ENCODE assay signal across 8 cellular contexts in the genomic region with DNA sequence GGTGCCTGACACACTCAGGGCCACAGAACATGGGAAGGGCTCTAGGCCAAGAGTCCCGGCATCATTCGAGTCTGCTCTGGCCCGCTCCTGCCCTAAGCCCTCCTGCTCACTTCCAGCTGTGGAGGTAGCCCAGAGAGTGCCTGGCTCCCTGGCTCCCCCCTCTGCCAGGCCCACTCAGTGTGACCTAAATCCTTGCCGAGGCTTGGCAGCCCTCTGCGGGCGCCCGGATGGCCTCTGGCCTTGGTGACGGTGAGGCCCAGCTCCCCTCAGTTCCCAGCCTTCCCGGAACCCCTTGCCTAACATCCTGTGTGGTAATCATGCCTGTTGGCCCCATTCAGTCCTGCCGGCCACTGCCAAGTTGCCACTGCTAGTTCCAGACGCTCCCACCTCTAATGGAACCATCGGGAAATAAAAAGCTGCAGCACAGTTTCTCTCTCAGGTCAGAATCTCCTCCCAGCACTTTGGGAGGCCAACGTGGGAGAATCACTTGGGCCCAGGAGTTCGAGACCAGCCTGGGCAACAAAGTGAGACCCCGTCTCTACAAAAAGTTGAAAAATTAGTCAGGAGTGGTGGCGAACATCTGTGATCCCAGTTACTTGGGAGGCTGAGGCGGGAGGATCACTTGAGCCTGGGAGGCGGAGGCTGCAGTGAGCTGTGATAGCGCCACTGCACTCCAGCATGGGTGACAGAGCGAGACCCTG. TPM values are rescaled to one million over a fixed set of nuclear protein-coding genes. Genes with fewer than 3 reads are reported as not detected.
DNase-seq lines count a peak whose midpoint lies in the region; ATAC-seq and TF ChIP-seq lines count a peak whose summit lies in the region.

No MANE protein-coding gene starts in this region.

- H3K36me3 ChIP-seq in adrenal gland (replicated peaks in 1 of 2) = no peaks in the 10 kb centered on the region
- H3K36me3 ChIP-seq in gastrocnemius medialis = no peaks in the 10 kb centered on the region

- 35 to 50% (median 44%) methylated on average over 11 to 20 of the region's 20 CpGs for WGBS in adrenal gland, 4 donors

- H3K27me3 ChIP-seq in adrenal gland (no peaks in the 10 kb centered on the region), gastrocnemius medialis (no peaks in the 10 kb centered on the region)

- H3K4me3 ChIP-seq in adrenal gland (no peak overlapping the region), gastrocnemius medialis (peak overlapping the region in 3 of 4 donors; percentile 44 to 77 (median 56))

- peaks cover 2 to 12% of the 10 kb centered on the region in 2 donors for H3K36me3 Mint-ChIP-seq in stimulated activated naive B cell treated with anti-CD40 and anti-IgM and Interleukin-4, amounts not matched to agents 10 μg/mL and 1 μg/mL and 100 μg/mL, for 72 hours

- DNase-seq in GM04504 (ENCODE audit: low read depth) = peak; percentile 60
- peak; percentile 89 to 98 (median 98) for DNase-seq in adrenal gland
- peak in 39 of 51 donors; percentile 15 to 87 (median 56) for DNase-seq in hypothalamus (lab: John Stamatoyannopoulos, UW)
- peak; percentile 80 to 97 for DNase-seq in gastrocnemius medialis
- no peak for DNase-seq in stimulated activated naive B cell treated with anti-CD40 and anti-IgM and Interleukin-4, amounts not matched to agents 10 μg/mL and 1 μg/mL and 100 μg/mL, for 72 hours
- DNase-seq in DMS79 (lab: John Stamatoyannopoulos, UW) = no peak
- DNase-seq in NCI-H2081 treated with DMSO at 0.1 percent for 48 hours (lab: John Stamatoyannopoulos, UW) = no peak

- peak in 2 of 6 experiments; percentile 19 to 20 for TF ChIP-seq CTCF in adrenal gland (IDR thresholded peaks at IDR 0.05)
- no peak for TF ChIP-seq CTCF in gastrocnemius medialis (IDR thresholded peaks at IDR 0.05 in 4 of 5, conservative IDR thresholded peaks at IDR 0.05 in 1 of 5)

- no peaks in the 10 kb centered on the region for H3K9me3 Mint-ChIP-seq in stimulated activated naive B cell treated with anti-CD40 and anti-IgM and Interleukin-4, amounts not matched to agents 10 μg/mL and 1 μg/mL and 100 μg/mL, for 72 hours

- H3K27ac Mint-ChIP-seq in stimulated activated naive B cell treated with anti-CD40 and anti-IgM and Interleukin-4, amounts not matched to agents 10 μg/mL and 1 μg/mL and 100 μg/mL, for 72 hours = no peak overlapping the region

- H3K27ac ChIP-seq in adrenal gland (peak overlapping the region; percentile 87 to 100 (median 94)), gastrocnemius medialis (peak overlapping the region; percentile 86 to 99 (median 92))

- no peaks in the 10 kb centered on the region for H3K27me3 Mint-ChIP-seq in stimulated activated naive B cell treated with anti-CD40 and anti-IgM and Interleukin-4, amounts not matched to agents 10 μg/mL and 1 μg/mL and 100 μg/mL, for 72 hours

- H3K4me3 Mint-ChIP-seq in stimulated activated naive B cell treated with anti-CD40 and anti-IgM and Interleukin-4, amounts not matched to agents 10 μg/mL and 1 μg/mL and 100 μg/mL, for 72 hours = no peak overlapping the region

- H3K4me1 Mint-ChIP-seq in stimulated activated naive B cell treated with anti-CD40 and anti-IgM and Interleukin-4, amounts not matched to agents 10 μg/mL and 1 μg/mL and 100 μg/mL, for 72 hours = peaks cover 17 to 32% of the 10 kb centered on the region in 2 donors

- in situ Hi-C loops in gastrocnemius medialis (cut with MboI; ENCODE audit: low sequenced_read_pairs in 4 of 4) = no loop called here

- H3K9me3 ChIP-seq in adrenal gland (replicated peaks in 1 of 3) (no peaks in the 10 kb centered on the region), gastrocnemius medialis (no peaks in the 10 kb centered on the region)

- H3K4me1 ChIP-seq in adrenal gland (replicated peaks in 1 of 2) (peaks cover 28 to 42% of the 10 kb centered on the region in 2 donors), gastrocnemius medialis (peaks cover 54 to 58% of the 10 kb centered on the region in 2 donors)

- ATAC-seq in gastrocnemius medialis = peak; percentile 57 to 67
- no peak for ATAC-seq in stimulated activated naive B cell treated with anti-CD40 and anti-IgM and Interleukin-4, amounts not matched to agents 10 μg/mL and 1 μg/mL and 100 μg/mL, for 72 hours (replicated peaks)
- ATAC-seq in GM18505 (IDR thresholded peaks at IDR 0.05; ENCODE audit: unreplicated experiment) = no peak

- peak; percentile 69 to 88 for TF ChIP-seq POLR2A in adrenal gland (IDR thresholded peaks at IDR 0.05)
- TF ChIP-seq POLR2A in gastrocnemius medialis (IDR thresholded peaks at IDR 0.05) = peak; percentile 64 to 74
- TF ChIP-seq POLR2A in GM18505 (IDR thresholded peaks at IDR 0.05; ENCODE audit: borderline replicate concordance, extremely low read depth, insufficient read depth, insufficient read length) = no peak

- intact Hi-C loops in adrenal gland (cut with DNase I) = no loop called here
- intact Hi-C loops in gastrocnemius medialis (cut with DNase I; ENCODE audit: low total_unique reads) = loop anchor here (2.0 to 10.0 kb wide), 6 partner anchors 51 to 1621 kb away; partner anchors contain the start of genes GPR157 and SLC2A5

RNA-seq across cellular contexts. Expression of gene H6PD, which starts 1.2 kb away (rescaled TPM):
- total RNA-seq in adrenal gland (100 to 1,000 TPM in 2 of 8 donors, 10 to 100 TPM in 6; 65.7 to 116 (median 84.2) TPM), gastrocnemius medialis (10 to 100 TPM; 37.3 to 65.1 (median 44.4) TPM)
- 10 to 100 TPM; 20.3 to 28.8 (median 22.7) TPM for polyA plus RNA-seq in adrenal gland

RNA-seq across cellular contexts. Expression of gene SPSB1, which starts 59.3 kb away (rescaled TPM):
- total RNA-seq in adrenal gland (10 to 100 TPM in 5 of 8 donors, 1 to 10 TPM in 3; 8.4 to 14.0 (median 10.2) TPM), gastrocnemius medialis (100 to 1,000 TPM in 1 of 4 donors, 10 to 100 TPM in 3; 40.4 to 161 (median 56.6) TPM)
- 10 to 100 TPM in 1 of 3 donors, 1 to 10 TPM in 2; 5.1 to 12.9 (median 5.5) TPM for polyA plus RNA-seq in adrenal gland

Comparison
In these comparisons a context has a peak if more than half of its experiments do, and no peak if none do; other contexts are left out.
1. DNase-seq: peak in GM04504 (single experiment), adrenal gland (7 of 7), hypothalamus (39 of 51) and gastrocnemius medialis (2 of 2); none in stimulated activated naive B cell treated with anti-CD40 and anti-IgM and Interleukin-4, amounts not matched to agents 10 μg/mL and 1 μg/mL and 100 μg/mL, for 72 hours (single experiment), DMS79 (single experiment) and NCI-H2081 treated with DMSO at 0.1 percent for 48 hours (single experiment).
2. H3K4me3 ChIP-seq: peak in gastrocnemius medialis (3 of 4); none in adrenal gland (0 of 4).
3. ATAC-seq: peak in gastrocnemius medialis (2 of 2); none in stimulated activated naive B cell treated with anti-CD40 and anti-IgM and Interleukin-4, amounts not matched to agents 10 μg/mL and 1 μg/mL and 100 μg/mL, for 72 hours (0 of 2) and GM18505 (single experiment).